In the genomic region with DNA sequence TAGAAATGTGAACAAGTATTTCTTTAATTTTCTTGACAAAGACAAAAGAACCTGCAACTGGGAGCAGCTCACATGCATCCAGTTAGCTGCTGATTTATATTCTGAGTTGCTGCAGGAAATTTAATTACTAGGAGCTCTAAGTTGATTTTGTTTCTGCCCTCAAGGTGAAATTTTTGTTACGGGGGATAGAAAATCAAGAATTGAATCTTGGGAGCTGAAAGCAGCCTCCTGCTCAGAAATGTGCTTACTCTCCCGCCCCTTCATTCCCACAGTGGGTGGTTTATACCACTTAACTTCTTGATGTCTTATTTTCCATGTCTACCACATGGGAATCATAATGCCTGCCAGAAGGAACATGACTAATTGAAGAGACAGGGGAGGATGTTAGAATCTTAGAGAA, we compare ENCODE assay signal across 23 cellular contexts.
"Had no signal": no experiment of that assay in that cellular context is flagged by ENCODE, and none has a peak within 500 bp of the region (broad histone marks: within the 10 kb centered on the region; RNA-seq: fewer than 3 reads in every experiment).

No MANE protein-coding gene starts in this region.

- H3K27me3 Mint-ChIP-seq: activated CD4-positive, alpha-beta T cell treated with anti-CD3 and anti-CD28 coated beads, Interleukin-2, amount 10 ng/mL, durations not matched to agents 7 days and 5 days; activated naive CD4-positive, alpha-beta T cell treated with anti-CD3 and anti-CD28 coated beads, Interleukin-2, amount 10 ng/mL, durations not matched to agents 7 days and 5 days had no signal

- ATAC-seq: activated T-helper 17 cell treated with anti-CD3 and anti-CD28 coated beads, Interleukin-2, amount 50 U/mL, for 72 hours had no signal

- H3K4me1 ChIP-seq: Peyer's patch, SJCRH30 had no signal

- H3K4me1 Mint-ChIP-seq: activated CD4-positive, alpha-beta T cell treated with anti-CD3 and anti-CD28 coated beads, Interleukin-2, amount 10 ng/mL, durations not matched to agents 7 days and 5 days; activated naive CD4-positive, alpha-beta T cell treated with anti-CD3 and anti-CD28 coated beads, Interleukin-2, amount 10 ng/mL, durations not matched to agents 7 days and 5 days; activated naive CD8-positive, alpha-beta T cell treated with anti-CD3 and anti-CD28 coated beads for 36 hours; activated T-helper 17 cell treated with anti-CD3 and anti-CD28 coated beads, Interleukin-2, amount 50 U/mL, for 72 hours had no signal

- H3K4me3 ChIP-seq: MG63, Peyer's patch, SJCRH30 had no signal

- H3K27ac Mint-ChIP-seq: activated CD4-positive, alpha-beta memory T cell treated with anti-CD3 and anti-CD28 coated beads for 36 hours; activated CD4-positive, alpha-beta T cell treated with anti-CD3 and anti-CD28 coated beads, Interleukin-2, amount 10 ng/mL, durations not matched to agents 7 days and 5 days; activated naive CD4-positive, alpha-beta T cell treated with anti-CD3 and anti-CD28 coated beads, Interleukin-2, amount 10 ng/mL, durations not matched to agents 7 days and 5 days; activated naive CD8-positive, alpha-beta T cell treated with anti-CD3 and anti-CD28 coated beads for 36 hours; activated T-helper 17 cell treated with anti-CD3 and anti-CD28 coated beads, Interleukin-2, amount 50 U/mL, for 72 hours had no signal

- H3K9me3 Mint-ChIP-seq: activated CD4-positive, alpha-beta memory T cell treated with anti-CD3 and anti-CD28 coated beads for 36 hours; activated naive CD4-positive, alpha-beta T cell treated with anti-CD3 and anti-CD28 coated beads, Interleukin-2, amount 10 ng/mL, durations not matched to agents 7 days and 5 days; activated T-helper 17 cell treated with anti-CD3 and anti-CD28 coated beads, Interleukin-2, amount 50 U/mL, for 72 hours had no signal

- H3K36me3 Mint-ChIP-seq: activated CD4-positive, alpha-beta memory T cell treated with anti-CD3 and anti-CD28 coated beads for 36 hours; activated naive CD4-positive, alpha-beta T cell treated with anti-CD3 and anti-CD28 coated beads, Interleukin-2, amount 10 ng/mL, durations not matched to agents 7 days and 5 days; activated naive CD8-positive, alpha-beta T cell treated with anti-CD3 and anti-CD28 coated beads for 36 hours had no signal

- H3K9me3 ChIP-seq: MG63, Peyer's patch, SJCRH30 had no signal

- H3K36me3 ChIP-seq: MG63, Peyer's patch, SJCRH30 had no signal

- H3K4me3 Mint-ChIP-seq: activated CD4-positive, alpha-beta memory T cell treated with anti-CD3 and anti-CD28 coated beads for 36 hours; activated CD4-positive, alpha-beta T cell treated with anti-CD3 and anti-CD28 coated beads, Interleukin-2, amount 10 ng/mL, durations not matched to agents 7 days and 5 days; activated naive CD4-positive, alpha-beta T cell treated with anti-CD3 and anti-CD28 coated beads, Interleukin-2, amount 10 ng/mL, durations not matched to agents 7 days and 5 days; activated naive CD8-positive, alpha-beta T cell treated with anti-CD3 and anti-CD28 coated beads for 36 hours; activated T-helper 17 cell treated with anti-CD3 and anti-CD28 coated beads, Interleukin-2, amount 50 U/mL, for 72 hours had no signal

- DNase-seq: activated CD4-positive, alpha-beta memory T cell treated with anti-CD3 and anti-CD28 coated beads for 36 hours; activated CD4-positive, alpha-beta T cell treated with anti-CD3 and anti-CD28 coated beads, Interleukin-2, amount 10 ng/mL, durations not matched to agents 7 days and 5 days; activated CD4-positive, CD25-positive, alpha-beta regulatory T cell; activated CD8-positive, alpha-beta memory T cell treated with anti-CD3 and anti-CD28 coated beads for 24 hours; activated gamma-delta T cell treated with Interleukin-2 at 50 U/mL for 16 hours; activated naive CD4-positive, alpha-beta T cell treated with anti-CD3 and anti-CD28 coated beads, Interleukin-2, amount 10 ng/mL, durations not matched to agents 7 days and 5 days; activated T-cell treated with anti-CD3 and anti-CD28 coated beads, Interleukin-2, amount 50 U/mL, for 48 hours; MG63; MV-4-11; NCI-H1092 treated with DMSO at 0.1 percent for 48 hours; NCI-H1417 treated with DMSO at 0.1 percent for 48 hours; NCI-H1694; NCI-H2029 treated with DMSO at 0.1 percent for 48 hours; NCI-H446; NCI-H524; Peyer's patch; Right ventricle myocardium superior; SJCRH30; T-helper 1 cell had no signal

- H3K27ac ChIP-seq: Peyer's patch, RWPE1, SJCRH30, VCaP had no signal

- H3K27me3 ChIP-seq: MG63, Peyer's patch, SJCRH30 had no signal
